In the genomic region with DNA sequence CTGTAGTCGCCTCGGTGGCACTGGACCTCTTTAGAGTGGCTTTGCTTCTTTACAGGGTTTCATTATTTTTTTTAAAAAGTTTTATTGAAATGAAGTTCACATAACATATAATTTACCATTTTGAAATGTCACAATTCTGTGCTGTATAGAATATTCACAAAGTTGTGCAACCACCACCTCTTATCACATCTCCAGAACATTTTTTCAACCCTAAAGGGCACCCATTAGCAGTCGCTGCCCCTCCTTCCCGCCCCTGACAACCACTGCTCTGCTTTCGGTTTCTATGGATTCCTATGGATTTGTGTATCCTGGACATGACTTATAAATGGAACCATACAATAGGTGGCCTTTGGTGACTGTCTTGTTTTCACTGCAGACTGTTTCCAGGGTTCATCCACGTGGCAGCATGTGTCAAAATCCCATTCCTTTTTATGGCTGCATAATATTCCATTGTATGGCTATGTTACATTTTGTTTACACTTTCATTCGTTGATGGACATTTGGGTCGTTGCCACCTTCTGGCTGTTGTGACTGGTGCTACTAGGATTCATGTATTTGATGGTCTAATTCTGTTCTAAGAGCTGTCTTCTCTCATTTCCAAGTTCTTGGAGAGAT, we compare ENCODE assay signal across 18 cellular contexts.
"Had no signal": no experiment of that assay in that cellular context is flagged by ENCODE, and none has a peak within 500 bp of the region (broad histone marks: within the 10 kb centered on the region; RNA-seq: fewer than 3 reads in every experiment).

No MANE protein-coding gene starts in this region.

- H3K36me3 ChIP-seq: adrenal gland, gastroesophageal sphincter, left lung, spleen had no signal

- H3K4me1 Mint-ChIP-seq: natural killer cell; stimulated activated naive CD8-positive, alpha-beta T cell treated with anti-CD3 and anti-CD28 coated beads, Interleukin-15, amount 100 ng/mL, for 72 hours had no signal

- DNase-seq: activated CD4-positive, alpha-beta T cell treated with anti-CD3 and anti-CD28 coated beads for 1 hour; activated CD4-positive, alpha-beta T cell treated with anti-CD3 and anti-CD28 coated beads, Interleukin-2, amount 50 U/mL, for 4 hours; activated effector memory CD4-positive, alpha-beta T cell treated with Interleukin-2 at 50 U/mL for 16 hours; activated naive CD4-positive, alpha-beta T cell treated with anti-CD3 and anti-CD28 coated beads, Interleukin-2, amount 50 U/mL, for 16 hours; activated T-cell treated with anti-CD3 and anti-CD28 coated beads, Interleukin-2, amount 50 U/mL, for 4 hours; adrenal gland; dermis blood vessel endothelial cell; natural killer cell; occipital lobe; SK-N-SH; spleen; stimulated activated naive CD8-positive, alpha-beta T cell treated with anti-CD3 and anti-CD28 coated beads, Interleukin-15, amount 100 ng/mL, for 72 hours; T-helper 1 cell; T1000; testis had no signal

- ATAC-seq: activated T-cell treated with anti-CD3 and anti-CD28 coated beads, Interleukin-2, amount 50 U/mL, for 4 hours; gastroesophageal sphincter; left lung; natural killer cell; sciatic nerve; stimulated activated naive CD8-positive, alpha-beta T cell treated with anti-CD3 and anti-CD28 coated beads, Interleukin-15, amount 100 ng/mL, for 72 hours had no signal

- H3K9me3 Mint-ChIP-seq: activated T-cell treated with anti-CD3 and anti-CD28 coated beads, Interleukin-2, amount 50 U/mL, for 4 hours; natural killer cell; stimulated activated naive CD8-positive, alpha-beta T cell treated with anti-CD3 and anti-CD28 coated beads, Interleukin-15, amount 100 ng/mL, for 72 hours had no signal

- H3K36me3 Mint-ChIP-seq: natural killer cell had no signal

- H3K4me3 Mint-ChIP-seq: activated T-cell treated with anti-CD3 and anti-CD28 coated beads, Interleukin-2, amount 50 U/mL, for 4 hours; natural killer cell; stimulated activated naive CD8-positive, alpha-beta T cell treated with anti-CD3 and anti-CD28 coated beads, Interleukin-15, amount 100 ng/mL, for 72 hours had no signal

- H3K27ac Mint-ChIP-seq: natural killer cell; stimulated activated naive CD8-positive, alpha-beta T cell treated with anti-CD3 and anti-CD28 coated beads, Interleukin-15, amount 100 ng/mL, for 72 hours had no signal

- H3K4me3 ChIP-seq: adrenal gland, gastroesophageal sphincter, left lung, spleen, testis had no signal

- H3K27me3 ChIP-seq: adrenal gland, gastroesophageal sphincter, left lung, spleen, testis had no signal

- H3K27me3 Mint-ChIP-seq: stimulated activated naive CD8-positive, alpha-beta T cell treated with anti-CD3 and anti-CD28 coated beads, Interleukin-15, amount 100 ng/mL, for 72 hours had no signal

- H3K9me3 ChIP-seq: adrenal gland, gastroesophageal sphincter, left lung, SK-N-SH, spleen, testis had no signal

- H3K27ac ChIP-seq: adrenal gland, gastroesophageal sphincter, left lung, spleen had no signal
